In the genomic region with DNA sequence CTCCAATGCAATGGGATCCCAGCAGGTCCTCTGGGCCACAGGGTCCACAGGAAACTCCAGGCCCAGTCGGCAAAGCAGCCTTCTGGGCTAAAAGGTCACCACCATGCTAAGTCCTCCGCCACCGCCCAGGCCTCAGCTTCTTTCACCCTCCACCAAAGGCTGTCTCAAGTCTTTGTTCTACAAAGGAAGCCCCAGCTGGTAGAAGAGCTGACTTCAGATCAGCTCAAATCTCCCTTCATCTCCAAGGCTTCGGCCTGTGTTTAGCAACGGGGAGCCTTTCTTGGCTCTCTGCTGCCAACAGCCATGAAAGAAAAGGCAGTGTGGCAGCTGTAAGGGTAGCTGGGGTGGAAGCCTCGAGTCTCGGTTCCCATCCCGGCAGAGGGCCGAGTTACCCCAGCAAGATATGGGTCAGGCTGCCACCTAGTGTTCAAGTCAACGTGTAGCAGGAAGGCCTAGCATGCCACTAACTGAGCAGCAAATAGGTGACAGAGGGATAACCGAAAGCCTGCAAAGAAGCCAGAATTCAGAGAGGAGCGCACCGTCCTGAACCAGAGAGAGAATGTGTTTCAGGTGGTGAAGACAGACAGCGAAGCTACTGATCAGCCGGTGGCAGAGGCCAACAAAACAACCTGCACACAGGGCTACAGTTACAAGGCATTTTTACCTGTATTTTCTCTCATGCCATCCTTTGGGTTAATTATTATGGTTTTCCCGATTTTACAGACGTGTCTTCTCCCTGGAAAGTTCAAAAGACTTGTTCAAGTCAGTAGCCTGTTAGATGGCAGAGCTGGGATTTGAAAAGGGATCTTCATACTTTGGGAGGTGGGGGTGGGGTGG, we compare ENCODE assay signal across 9 cellular contexts. TPM values are rescaled to one million over a fixed set of nuclear protein-coding genes. Genes with fewer than 3 reads are reported as not detected.
DNase-seq lines count a peak whose midpoint lies in the region; ATAC-seq, FAIRE-seq and TF ChIP-seq lines count a peak whose summit lies in the region.
"Had no signal": no experiment of that assay in that cellular context is flagged by ENCODE, and none has a peak within 500 bp of the region (broad histone marks: within the 10 kb centered on the region; RNA-seq: fewer than 3 reads in every experiment).

No MANE protein-coding gene starts in this region.

- H3K4me3 ChIP-seq in brain microvascular endothelial cell (ENCODE audit: low read depth, low read length) (no peak overlapping the region), kidney (ENCODE audit: low read length in 2 of 2) (no peak overlapping the region)

- in situ Hi-C loops in brain microvascular endothelial cell (cut with HindIII; ENCODE audit: low pct_ligation_motif_present, low sequenced_read_pairs), result no loop called here

- peak; percentile 92 for TF ChIP-seq CTCF in brain microvascular endothelial cell (IDR thresholded peaks at IDR 0.05; ENCODE audit: low read depth, low read length, missing control alignments)
- TF ChIP-seq CTCF in kidney (IDR thresholded peaks at IDR 0.05; ENCODE audit: borderline replicate concordance, extremely low read depth, insufficient read depth), result peak; percentile 91

- intact Hi-C loops in kidney (cut with DNase I), result no loop called here

- no peak overlapping the region for H3K27ac ChIP-seq in brain microvascular endothelial cell
- peak overlapping the region in 1 of 2 donors; percentile 50 for H3K27ac ChIP-seq in kidney (ENCODE audit: low read depth in 2 of 2, low read length in 2 of 2)

- FAIRE-seq in kidney (lab: Jason Lieb, UNC), result no peak

- H3K4me1 ChIP-seq in kidney (ENCODE audit: control insufficient read depth in 1 of 2, insufficient read depth in 1 of 2, low read depth in 1 of 2, low read length in 2 of 2), result no peaks in the 10 kb centered on the region

- H3K9ac ChIP-seq in kidney (ENCODE audit: low read length in 2 of 2), result no peak overlapping the region

- peak; percentile 50 for DNase-seq in NK-92 treated with Interleukin-12 subunit alpha and Interleukin-12 subunit beta, amount 100 ng/mL, for 24 hours (lab: John Stamatoyannopoulos, UW)
- DNase-seq in NK-92 (lab: John Stamatoyannopoulos, UW; ENCODE audit: unreplicated experiment) (no peak), NCI-H1930 (lab: John Stamatoyannopoulos, UW) (peak; percentile 54 to 63), UCSD-AML1 (lab: John Stamatoyannopoulos, UW; ENCODE audit: unreplicated experiment) (peak; percentile 55), brain microvascular endothelial cell (peak; percentile 59), kidney (no peak)
- peak; percentile 56 for DNase-seq in stimulated activated CD4-positive, alpha-beta T cell treated with anti-CD3 and anti-CD28 coated beads, Interleukin-4, amount 100 ng/mL, for 1 hour

- H3K36me3 ChIP-seq in brain microvascular endothelial cell (replicated peaks) (no peaks in the 10 kb centered on the region), kidney (ENCODE audit: control insufficient read depth in 1 of 2, insufficient read depth in 2 of 2, low read length in 2 of 2) (no peaks in the 10 kb centered on the region)

- no peaks in the 10 kb centered on the region for H3K9me3 ChIP-seq in kidney (ENCODE audit: control insufficient read depth in 1 of 2, low read length in 2 of 2)

- no peaks in the 10 kb centered on the region for H3K27me3 ChIP-seq in brain microvascular endothelial cell (replicated peaks)

- peak; percentile 79 for ATAC-seq in HG02840 (IDR thresholded peaks at IDR 0.05; ENCODE audit: low FRiP score, unreplicated experiment)

RNA-seq across cellular contexts. Expression of a gene that starts 26.8 kb away (rescaled TPM):
- not detected for total RNA-seq in kidney
- polyA plus RNA-seq in kidney (ENCODE audit: insufficient read depth, low read depth, low replicate concordance), result not detected
- total RNA-seq: temporal lobe had no signal

Comparison
In these comparisons a context has a peak if more than half of its experiments do, and no peak if none do; other contexts are left out.
1. DNase-seq: peak in NK-92 treated with Interleukin-12 subunit alpha and Interleukin-12 subunit beta, amount 100 ng/mL, for 24 hours (single experiment), NCI-H1930 (2 of 2), UCSD-AML1 (single experiment), brain microvascular endothelial cell (single experiment) and stimulated activated CD4-positive, alpha-beta T cell treated with anti-CD3 and anti-CD28 coated beads, Interleukin-4, amount 100 ng/mL, for 1 hour (single experiment); none in NK-92 (single experiment) and kidney (single experiment).